8 cellular contexts compared by ENCODE assay signal in the genomic region with DNA sequence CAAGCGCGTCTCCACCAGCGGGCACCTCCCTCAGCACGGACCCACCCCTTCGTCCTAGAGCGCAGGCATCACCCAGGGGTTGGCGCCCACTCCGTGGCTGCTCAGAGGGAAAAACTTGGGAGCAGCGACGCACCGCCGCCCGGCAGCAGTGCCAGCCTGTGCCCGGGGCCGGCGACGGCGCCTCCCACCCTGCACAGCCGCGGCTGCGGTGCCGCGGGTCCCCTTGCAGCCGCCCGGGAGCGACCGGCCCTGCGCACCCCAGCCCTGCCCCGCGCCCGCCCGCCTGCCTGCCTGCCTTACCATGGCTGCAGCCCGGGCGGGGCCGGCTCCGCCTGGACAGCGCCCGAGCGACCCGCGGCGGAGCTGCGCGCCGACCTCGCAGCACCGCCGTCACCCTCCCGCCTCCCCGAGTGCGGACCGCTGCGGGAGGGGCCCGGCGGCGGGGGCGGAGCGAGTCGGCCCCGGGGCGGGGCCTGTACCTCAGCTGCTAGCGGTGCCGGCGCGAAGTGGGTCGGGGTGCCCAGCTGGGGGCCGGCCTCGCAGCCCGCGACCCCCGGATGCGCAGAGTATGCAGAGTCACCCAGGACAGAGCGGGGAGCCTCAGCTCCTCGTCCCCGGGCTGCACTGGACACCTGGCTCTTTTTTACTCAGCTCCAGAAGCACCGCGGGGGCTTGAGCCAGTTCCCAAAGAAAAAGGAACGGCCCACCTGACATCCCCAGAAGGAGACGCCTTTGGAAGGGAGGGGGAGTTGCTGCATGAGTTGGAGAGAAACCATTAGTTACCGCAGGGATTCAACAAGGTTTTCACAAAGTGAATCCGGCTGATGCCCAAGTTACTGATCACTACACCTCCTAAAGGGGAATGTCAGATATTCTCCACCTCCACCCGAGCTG.
DNase-seq lines count a peak whose midpoint lies in the region; ATAC-seq lines count a peak whose summit lies in the region.

No MANE protein-coding gene starts in this region.

- H3K9me3 Mint-ChIP-seq in stimulated activated memory B cell treated with anti-CD40 and anti-IgM and Interleukin-4, amounts not matched to agents 10 μg/mL and 1 μg/mL and 100 μg/mL, for 72 hours = no peaks in the 10 kb centered on the region

- H3K4me1 Mint-ChIP-seq in stimulated activated memory B cell treated with anti-CD40 and anti-IgM and Interleukin-4, amounts not matched to agents 10 μg/mL and 1 μg/mL and 100 μg/mL, for 72 hours = peaks cover 13% of the 10 kb centered on the region

- H3K4me3 Mint-ChIP-seq in stimulated activated memory B cell treated with anti-CD40 and anti-IgM and Interleukin-4, amounts not matched to agents 10 μg/mL and 1 μg/mL and 100 μg/mL, for 72 hours = peak overlapping the region; percentile 50

- peaks cover 15% of the 10 kb centered on the region for H3K27me3 Mint-ChIP-seq in stimulated activated memory B cell treated with anti-CD40 and anti-IgM and Interleukin-4, amounts not matched to agents 10 μg/mL and 1 μg/mL and 100 μg/mL, for 72 hours

- ATAC-seq in GM21526 (IDR thresholded peaks at IDR 0.05; ENCODE audit: low FRiP score, unreplicated experiment) (peak; percentile 57), GM19328 (IDR thresholded peaks at IDR 0.05; ENCODE audit: unreplicated experiment) (no peak)
- ATAC-seq in stimulated activated memory B cell treated with anti-CD40 and anti-IgM and Interleukin-4, amounts not matched to agents 10 μg/mL and 1 μg/mL and 100 μg/mL, for 72 hours = peak; percentile 87

- H3K36me3 Mint-ChIP-seq in stimulated activated memory B cell treated with anti-CD40 and anti-IgM and Interleukin-4, amounts not matched to agents 10 μg/mL and 1 μg/mL and 100 μg/mL, for 72 hours = no peaks in the 10 kb centered on the region

- DNase-seq in AG08396 (ENCODE audit: low spot score) = peak; percentile 87
- peak; percentile 43 for DNase-seq in NCI-H2171 treated with DMSO at 0.1 percent for 48 hours (lab: John Stamatoyannopoulos, UW)
- DNase-seq in activated T-cell treated with anti-CD3 and anti-CD28 coated beads for 4 hours = peak; percentile 53
- DNase-seq in epidermal melanocyte (ENCODE audit: insufficient read length, low spot score) = peak; percentile 59
- peak; percentile 80 for DNase-seq in middle frontal gyrus (ENCODE audit: extremely low spot score, low spot score)

- H3K27ac Mint-ChIP-seq in stimulated activated memory B cell treated with anti-CD40 and anti-IgM and Interleukin-4, amounts not matched to agents 10 μg/mL and 1 μg/mL and 100 μg/mL, for 72 hours = no peak overlapping the region
